In the genomic region with DNA sequence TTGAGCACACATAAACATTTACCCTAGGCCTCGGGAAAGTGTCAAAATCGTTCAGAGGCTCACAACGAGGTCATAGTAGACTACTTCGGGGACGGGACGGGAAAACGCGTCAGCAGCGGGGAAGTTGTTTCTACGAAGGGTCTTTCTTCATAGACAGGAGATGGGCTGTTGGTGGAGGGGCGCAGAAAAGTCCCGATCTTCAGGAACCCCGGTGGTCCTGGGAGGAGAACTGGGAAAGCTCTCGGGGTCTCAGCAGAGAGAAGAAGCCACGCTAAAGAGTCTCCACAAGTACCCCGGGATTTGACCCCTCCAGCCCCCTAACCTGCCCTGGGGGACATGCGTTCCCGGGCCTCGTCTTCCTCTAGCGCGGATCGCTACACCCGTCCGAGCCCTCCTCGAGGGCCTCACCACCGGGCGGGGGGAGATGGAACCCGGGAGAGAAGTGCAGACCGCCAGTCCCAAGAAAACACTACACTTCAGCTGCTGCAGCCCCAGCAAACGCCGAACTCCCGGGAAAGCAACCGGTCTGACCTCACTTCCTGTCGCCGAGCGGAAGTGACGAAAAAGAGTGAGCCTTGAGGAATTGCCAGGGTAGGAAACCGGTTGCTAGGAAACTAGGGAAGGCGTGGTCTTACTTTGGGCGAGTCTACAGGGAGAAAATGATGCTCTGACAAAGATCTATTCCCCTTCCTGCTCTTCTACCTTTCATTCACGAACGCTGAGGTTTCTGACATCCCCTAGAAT, we compare ENCODE assay signal across 8 cellular contexts. TPM values are rescaled to one million over a fixed set of nuclear protein-coding genes. Genes with fewer than 3 reads are reported as not detected.
DNase-seq lines count a peak whose midpoint lies in the region; ATAC-seq and TF ChIP-seq lines count a peak whose summit lies in the region.

TSS of gene PIK3R4 (minus strand) at position 534 of the 744 bp plus-strand sequence. CDS start 1,611 bp downstream, outside the sequence.

- TF ChIP-seq CTCF in AG10803 (conservative IDR thresholded peaks at IDR 0.05; ENCODE audit: low read length) = no peak

- DNase-seq in AG10803 (ENCODE audit: low read depth) (peak; percentile 96), NCI-H460 (ENCODE audit: extremely low read depth, low read depth) (peak; percentile 96), cerebellar nuclear complex (lab: John Stamatoyannopoulos, UW) (peak; percentile 88 to 99), islet precursor cell (peak; percentile 99)
- DNase-seq in activated CD4-positive, CD25-positive, alpha-beta regulatory T cell treated with anti-CD3 and anti-CD28 coated beads, Interleukin-2, amount 50 U/mL, for 72 hours = peak; percentile 85
- peak; percentile 88 to 94 (median 92) for DNase-seq in stimulated activated CD4-positive, alpha-beta T cell treated with anti-CD3 and anti-CD28 coated beads, Interleukin-12 subunit alpha, Interleukin-12 subunit beta, amount 100 ng/mL, for 48 hours (ENCODE audit: low read depth in 2 of 3, low spot score in 1 of 3)

- peak within 1 kb of the TSS; percentile 98 for H3K4me3 ChIP-seq in AG10803 (ENCODE audit: low read length)

- ATAC-seq in GM19043 (IDR thresholded peaks at IDR 0.05; ENCODE audit: low read depth, unreplicated experiment) (peak; percentile 93), HG03378 (IDR thresholded peaks at IDR 0.05; ENCODE audit: unreplicated experiment) (peak; percentile 98)

RNA-seq across cellular contexts. Expression of gene PIK3R4, which starts in this region (rescaled TPM):
- total RNA-seq in NCI-H460 (2014; rRNA removed; shearing (Covaris generic)) = 22.8 and 29.2 TPM in 2 replicates
- polyA plus RNA-seq in NCI-H460 (2014; cell fraction: nucleus; rRNA removed) = 41.0 and 52.3 TPM in 2 replicates

Comparison
In these comparisons a context has a peak if more than half of its experiments do, and no peak if none do; other contexts are left out.
1. Peak in every context shown above with its lines: DNase-seq, ATAC-seq and H3K4me3 ChIP-seq.